8 cellular contexts compared by ENCODE assay signal in genomic region chr14:96584199-96584906, GRCh38.
DNase-seq lines count a peak whose midpoint lies in the region; ATAC-seq and TF ChIP-seq lines count a peak whose summit lies in the region.

No MANE protein-coding gene starts in this region.

- no peaks in the 10 kb centered on the region for H3K9me3 Mint-ChIP-seq in naive B cell

- DNase-seq in DMS 273 (lab: John Stamatoyannopoulos, UW; ENCODE audit: unreplicated experiment) (peak; percentile 91), HT1080 (ENCODE audit: low read depth) (peak; percentile 69), RPMI8226 (peak; percentile 65), coronary artery (ENCODE audit: low spot score) (peak; percentile 56), naive B cell (peak; percentile 9), cortex of kidney (lab: John Stamatoyannopoulos, UW) (no peak)
- DNase-seq in effector CD8-positive, alpha-beta T cell (lab: John Stamatoyannopoulos, UW), result no peak

- no peak overlapping the region for H3K27ac ChIP-seq in coronary artery

- H3K4me3 Mint-ChIP-seq in naive B cell, result no peak overlapping the region

- no peak overlapping the region for H3K4me3 ChIP-seq in coronary artery

- ATAC-seq in GM19351 (IDR thresholded peaks at IDR 0.05; ENCODE audit: unreplicated experiment), result peak; percentile 75
- ATAC-seq in naive B cell (ENCODE audit: low read depth in 2 of 2), result peak in 1 of 2 donors; percentile 30

- TF ChIP-seq CTCF in coronary artery (IDR thresholded peaks at IDR 0.05), result no peak

- H3K27ac Mint-ChIP-seq in naive B cell, result no peak overlapping the region

- H3K36me3 Mint-ChIP-seq in naive B cell, result no peaks in the 10 kb centered on the region

- peaks cover 19 to 32% (median 24%) of the 10 kb centered on the region in 3 donors for H3K27me3 Mint-ChIP-seq in naive B cell

- H3K4me1 Mint-ChIP-seq in naive B cell, result peaks cover 4 to 14% (median 8%) of the 10 kb centered on the region in 3 donors

Comparison
In these comparisons a context has a peak if more than half of its experiments do, and no peak if none do; other contexts are left out.
1. DNase-seq: peak in DMS 273 (single experiment), HT1080 (single experiment), RPMI8226 (single experiment), coronary artery (single experiment) and naive B cell (single experiment); none in effector CD8-positive, alpha-beta T cell (single experiment) and cortex of kidney (single experiment).